ENCODE assay signal across 7 cellular contexts in the genomic region with DNA sequence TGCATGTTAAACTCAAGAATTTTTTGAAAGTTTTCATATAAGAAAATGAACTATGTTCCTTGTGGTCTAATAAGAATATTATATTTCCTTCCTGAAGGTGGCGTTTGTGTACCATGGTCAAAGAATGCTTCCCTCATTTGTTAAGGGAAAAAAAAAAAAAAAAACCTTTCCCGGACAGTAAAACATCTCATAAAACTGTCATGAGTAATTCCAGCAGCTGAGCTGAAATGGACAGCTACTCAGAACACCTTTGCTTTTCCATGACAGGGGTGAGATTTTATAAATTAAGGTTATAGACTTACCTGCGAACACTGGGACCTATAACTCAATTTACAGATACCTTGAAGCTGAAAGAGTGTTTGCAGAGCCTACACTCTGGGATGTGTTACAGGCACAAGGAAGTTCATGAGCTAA.
DNase-seq lines count a peak whose midpoint lies in the region; ATAC-seq and TF ChIP-seq lines count a peak whose summit lies in the region.

No MANE protein-coding gene starts in this region.

- no peak overlapping the region for H3K4me3 Mint-ChIP-seq in mesothelial cell of epicardium

- no peak overlapping the region for H3K4me3 ChIP-seq in choroid plexus epithelial cell (ENCODE audit: low read depth, low read length)

- peaks cover 2% of the 10 kb centered on the region for H3K27me3 Mint-ChIP-seq in mesothelial cell of epicardium (ENCODE audit: low read depth)

- ATAC-seq in GM19035 (IDR thresholded peaks at IDR 0.05; ENCODE audit: unreplicated experiment), result no peak

- in situ Hi-C loops in GM13976 (cut with MboI; ENCODE audit: low sequenced_read_pairs, unreplicated experiment), result loop anchor here (10.0 kb wide), 1 partner anchor 280 kb away; no protein-coding TSS in a partner anchor

- DNase-seq in GM13976 (ENCODE audit: low spot score) (no peak), NCI-H2196 (lab: John Stamatoyannopoulos, UW; ENCODE audit: unreplicated experiment) (peak; percentile 62), choroid plexus epithelial cell (ENCODE audit: low read depth) (peak; percentile 81), mesothelial cell of epicardium (ENCODE audit: low spot score in 2 of 2, unreplicated experiment in 2 of 2) (no peak), nucleus accumbens (lab: John Stamatoyannopoulos, UW) (no peak), posterior cingulate gyrus (no peak)

- H3K4me1 Mint-ChIP-seq in mesothelial cell of epicardium, result peaks cover 35% of the 10 kb centered on the region

- intact Hi-C loops in posterior cingulate gyrus (cut with DNase I), result loop anchor here (1.0 to 10.0 kb wide), 3 partner anchors 92 to 278 kb away; no protein-coding TSS in a partner anchor

- TF ChIP-seq CTCF in GM13976 (IDR thresholded peaks at IDR 0.05; ENCODE audit: borderline replicate concordance, control extremely low read depth, extremely low read depth, insufficient read depth, missing control alignments), result peak; percentile 5
- peak; percentile 45 for TF ChIP-seq CTCF in choroid plexus epithelial cell (conservative IDR thresholded peaks at IDR 0.05; ENCODE audit: low read depth, low read length)
- TF ChIP-seq CTCF in mesothelial cell of epicardium (IDR thresholded peaks at IDR 0.05; ENCODE audit: unreplicated experiment), result peak; percentile 76

- no peak overlapping the region for H3K27ac Mint-ChIP-seq in mesothelial cell of epicardium

- peaks cover 11% of the 10 kb centered on the region for H3K9me3 Mint-ChIP-seq in mesothelial cell of epicardium

- H3K36me3 Mint-ChIP-seq in mesothelial cell of epicardium, result no peaks in the 10 kb centered on the region

Comparison
In these comparisons a context has a peak if more than half of its experiments do, and no peak if none do; other contexts are left out.
1. DNase-seq: peak in NCI-H2196 (single experiment) and choroid plexus epithelial cell (single experiment); none in GM13976 (single experiment), mesothelial cell of epicardium (0 of 2), nucleus accumbens (0 of 56) and posterior cingulate gyrus (0 of 10).
2. CTCF ChIP-seq: peak in every context shown above with its lines; median percentile 76 in mesothelial cell of epicardium; 45 in choroid plexus epithelial cell; 5 in GM13976.